9 cellular contexts compared by ENCODE assay signal in the genomic region with DNA sequence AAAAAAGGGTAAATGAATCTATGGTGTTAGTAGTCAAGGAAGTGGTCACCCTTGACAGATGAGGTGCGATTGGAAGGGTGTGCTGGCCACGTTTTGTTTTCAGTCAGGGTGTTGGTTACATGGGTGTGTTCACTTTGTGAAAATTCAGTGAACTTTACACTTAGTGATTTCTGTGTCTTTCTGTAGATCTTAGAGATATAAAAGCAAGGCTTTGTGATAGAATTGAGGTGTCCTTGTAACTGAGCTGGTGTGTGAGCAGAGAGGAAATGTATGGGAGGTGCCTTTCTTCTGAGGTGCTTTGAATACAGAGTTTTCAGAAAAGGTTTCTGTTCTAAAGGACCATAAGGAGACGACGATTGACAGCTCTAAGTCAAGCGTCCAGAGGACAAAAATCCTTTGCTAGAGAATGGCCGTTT.
DNase-seq lines count a peak whose midpoint lies in the region; ATAC-seq and TF ChIP-seq lines count a peak whose summit lies in the region.
"Had no signal": no experiment of that assay in that cellular context is flagged by ENCODE, and none has a peak within 500 bp of the region (broad histone marks: within the 10 kb centered on the region; RNA-seq: fewer than 3 reads in every experiment).

No MANE protein-coding gene starts in this region.

- POLR2A ChIA-PET in activated CD8-positive, alpha-beta T cell treated with anti-CD3 and anti-CD28 coated beads for 36 hours (lab: Charles Lee): no interaction called here

- no peaks in the 10 kb centered on the region for H3K9me3 Mint-ChIP-seq in activated CD8-positive, alpha-beta T cell treated with anti-CD3 and anti-CD28 coated beads for 36 hours

- ATAC-seq in GM18909 (IDR thresholded peaks at IDR 0.05; ENCODE audit: poor library complexity, unreplicated experiment): peak; percentile 83
- peak; percentile 86 for ATAC-seq in HG02884 (IDR thresholded peaks at IDR 0.05; ENCODE audit: unreplicated experiment)
- peak; percentile 90 for ATAC-seq in activated CD8-positive, alpha-beta T cell treated with anti-CD3 and anti-CD28 coated beads for 36 hours
- ATAC-seq: right cardiac atrium had no signal

- CTCF ChIA-PET in activated CD8-positive, alpha-beta T cell treated with anti-CD3 and anti-CD28 coated beads for 36 hours (lab: Charles Lee): interaction anchor here (0.9 kb wide), 1 partner anchor 91 kb away, joined by 5 read pairs; the partner anchor contains the start of gene SAMD3

- intact Hi-C loops in activated CD8-positive, alpha-beta T cell treated with anti-CD3 and anti-CD28 coated beads for 36 hours (cut with micrococcal nuclease): loop anchor here (5.0 kb wide), 1 partner anchor 90 kb away; the partner anchor contains the start of gene SAMD3

- H3K4me3 Mint-ChIP-seq in activated CD8-positive, alpha-beta T cell treated with anti-CD3 and anti-CD28 coated beads for 36 hours: peak overlapping the region; percentile 66

- H2AK5ac ChIP-seq in neuronal stem cell (ENCODE audit: low read depth, low read length): no peak overlapping the region

- H2BK120ac ChIP-seq in neuronal stem cell (ENCODE audit: low read depth, low read length): no peak overlapping the region

- peaks cover 0 to 3% of the 10 kb centered on the region in 2 donors for H3K4me1 ChIP-seq in neuronal stem cell (ENCODE audit: control insufficient read depth in 2 of 2, insufficient read depth in 1 of 2, low read depth in 1 of 2, low read length in 2 of 2)

- peaks cover 25% of the 10 kb centered on the region for H3K36me3 Mint-ChIP-seq in activated CD8-positive, alpha-beta T cell treated with anti-CD3 and anti-CD28 coated beads for 36 hours (ENCODE audit: low read depth)

- no peaks in the 10 kb centered on the region for H3K27me3 Mint-ChIP-seq in activated CD8-positive, alpha-beta T cell treated with anti-CD3 and anti-CD28 coated beads for 36 hours

- no peak for TF ChIP-seq CTCF in activated CD8-positive, alpha-beta T cell treated with anti-CD3 and anti-CD28 coated beads for 36 hours (IDR thresholded peaks at IDR 0.05)

- no peak overlapping the region for H3K27ac ChIP-seq in neuronal stem cell (replicated peaks; ENCODE audit: low read length)

- H3K4me3 ChIP-seq in neuronal stem cell (ENCODE audit: low read length in 2 of 2): no peak overlapping the region

- peaks cover 76% of the 10 kb centered on the region for H3K4me1 Mint-ChIP-seq in activated CD8-positive, alpha-beta T cell treated with anti-CD3 and anti-CD28 coated beads for 36 hours (ENCODE audit: low read depth)

- no peak overlapping the region for H2BK12ac ChIP-seq in neuronal stem cell (ENCODE audit: low read length)

- no peaks in the 10 kb centered on the region for H3K9me3 ChIP-seq in neuronal stem cell (replicated peaks in 1 of 2; ENCODE audit: control insufficient read depth in 2 of 2, insufficient read depth in 1 of 2, low read depth in 1 of 2, low read length in 2 of 2)

- peak overlapping the region; percentile 91 for H3K27ac Mint-ChIP-seq in activated CD8-positive, alpha-beta T cell treated with anti-CD3 and anti-CD28 coated beads for 36 hours

- H3K9ac ChIP-seq in neuronal stem cell (ENCODE audit: low read depth, low read length, poor library complexity): no peak overlapping the region

- no peak overlapping the region for H2AFZ ChIP-seq in neuronal stem cell (ENCODE audit: low read length)

- no peak overlapping the region for H4K91ac ChIP-seq in neuronal stem cell (ENCODE audit: low read depth, low read length, poor library complexity)

- H3K79me1 ChIP-seq in neuronal stem cell (ENCODE audit: low read depth, low read length): no peaks in the 10 kb centered on the region

- peaks cover 0 to 2% of the 10 kb centered on the region in 2 donors for H3K36me3 ChIP-seq in neuronal stem cell (replicated peaks in 1 of 2; ENCODE audit: control insufficient read depth in 2 of 2, insufficient read depth in 2 of 2, low read length in 2 of 2)

- no CpG with 5 or more reads among the region's 6 CpGs for WGBS in neuronal stem cell (ENCODE audit: extremely low coverage in 2 of 2, insufficient read length in 2 of 2, insufficient replicate concordance in 1 of 2), 2 donors

- no peaks in the 10 kb centered on the region for H3K27me3 ChIP-seq in neuronal stem cell (ENCODE audit: control insufficient read depth in 3 of 3, insufficient read depth in 3 of 3, low read depth in 1 of 3, low read length in 3 of 3)

- H2BK5ac ChIP-seq in neuronal stem cell (ENCODE audit: low read length): no peak overlapping the region

- DNase-seq in activated CD8-positive, alpha-beta T cell treated with anti-CD3 and anti-CD28 coated beads for 36 hours: peak; percentile 80
- peak; percentile 12 to 26 for DNase-seq in stimulated activated CD4-positive, alpha-beta T cell treated with anti-CD3 and anti-CD28 coated beads, Interleukin-2, amount 100 ng/mL, for 48 hours
- no peak for DNase-seq in neuronal stem cell (ENCODE audit: low spot score)
- DNase-seq in NCI-H2171 (lab: John Stamatoyannopoulos, UW): no peak
- no peak for DNase-seq in amniotic stem cell (lab: John Stamatoyannopoulos, UW)
- DNase-seq in NCI-H1092 (lab: John Stamatoyannopoulos, UW): no peak

- no peak overlapping the region for H3K23ac ChIP-seq in neuronal stem cell (ENCODE audit: low read depth, low read length, poor library complexity)

- H3K4ac ChIP-seq in neuronal stem cell (ENCODE audit: low read length): no peak overlapping the region

- no peak overlapping the region for H3K18ac ChIP-seq in neuronal stem cell (ENCODE audit: low read length)

- H3K14ac ChIP-seq in neuronal stem cell (ENCODE audit: low read length): no peak overlapping the region

- no peak overlapping the region for H4K8ac ChIP-seq in neuronal stem cell (ENCODE audit: low read depth, low read length)

- H2BK15ac ChIP-seq in neuronal stem cell (ENCODE audit: low read length): no peak overlapping the region

- no peak overlapping the region for H3K4me2 ChIP-seq in neuronal stem cell (ENCODE audit: insufficient read depth, low read length, poor library complexity, severe bottlenecking)

Comparison
In these comparisons a context has a peak if more than half of its experiments do, and no peak if none do; other contexts are left out.
1. DNase-seq: peak in activated CD8-positive, alpha-beta T cell treated with anti-CD3 and anti-CD28 coated beads for 36 hours (single experiment) and stimulated activated CD4-positive, alpha-beta T cell treated with anti-CD3 and anti-CD28 coated beads, Interleukin-2, amount 100 ng/mL, for 48 hours (2 of 2); none in neuronal stem cell (single experiment), NCI-H2171 (single experiment), amniotic stem cell (single experiment) and NCI-H1092 (single experiment).
2. Peak in every context shown above with its lines, with median percentiles within 50 percentile points of each other: ATAC-seq.